In the genomic region with DNA sequence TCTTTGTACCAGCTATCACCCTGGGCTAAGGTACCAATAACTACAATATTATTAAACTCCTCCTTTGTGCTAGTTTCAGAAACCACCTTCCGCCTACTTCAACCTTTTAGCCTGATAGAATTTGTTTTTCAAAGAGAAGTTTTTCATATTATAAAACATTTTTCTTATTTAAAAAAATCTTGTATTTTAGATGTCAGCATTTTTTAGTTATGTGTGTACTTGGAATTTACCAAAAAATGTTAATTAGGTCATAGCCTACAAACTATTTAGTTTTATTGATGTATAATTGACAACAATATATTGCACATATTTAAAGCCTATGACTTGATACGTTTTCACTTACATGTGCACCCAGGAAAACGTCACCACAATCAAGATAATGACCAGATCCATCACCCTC, we compare ENCODE assay signal across 33 cellular contexts.
"Had no signal": no experiment of that assay in that cellular context is flagged by ENCODE, and none has a peak within 500 bp of the region (broad histone marks: within the 10 kb centered on the region; RNA-seq: fewer than 3 reads in every experiment).

No MANE protein-coding gene starts in this region.

- H3K36me3 ChIP-seq: adrenal gland, ascending aorta, brain microvascular endothelial cell, breast epithelium, cardiac muscle cell had no signal

- H3K27ac ChIP-seq: adrenal gland, ascending aorta, body of pancreas, brain microvascular endothelial cell, breast epithelium, cardiac muscle cell had no signal

- H3K9me3 ChIP-seq: adrenal gland, ascending aorta, body of pancreas, breast epithelium had no signal

- DNase-seq: activated effector memory CD4-positive, alpha-beta T cell treated with anti-CD3 and anti-CD28 coated beads, Interleukin-2, amount 50 U/mL, for 16 hours; activated effector memory CD4-positive, alpha-beta T cell treated with Interleukin-2 at 50 U/mL for 16 hours; activated gamma-delta T cell; activated gamma-delta T cell treated with Interleukin-2 at 50 U/mL for 16 hours; activated naive CD4-positive, alpha-beta T cell; activated naive CD4-positive, alpha-beta T cell treated with anti-CD3 and anti-CD28 coated beads for 36 hours; activated naive CD4-positive, alpha-beta T cell treated with anti-CD3 and anti-CD28 coated beads, Interleukin-2, amount 10 ng/mL, durations not matched to agents 7 days and 5 days; activated naive CD4-positive, alpha-beta T cell treated with anti-CD3 and anti-CD28 coated beads, Interleukin-2, amount 50 U/mL, for 16 hours; activated naive CD4-positive, alpha-beta T cell treated with Interleukin-2 at 50 U/mL for 16 hours; activated naive CD8-positive, alpha-beta T cell treated with anti-CD3 and anti-CD28 coated beads for 36 hours; activated naive CD8-positive, alpha-beta T cell treated with anti-CD3 and anti-CD28 coated beads, Interleukin-2, amount 10 ng/mL, durations not matched to agents 7 days and 5 days; activated naive CD8-positive, alpha-beta T cell treated with anti-CD3 and anti-CD28 coated beads, Interleukin-2, amount 50 U/mL, for 24 hours; activated T-cell treated with anti-CD3 and anti-CD28 coated beads, Interleukin-2, amount 50 U/mL, for 24 hours; activated T-cell treated with anti-CD3 and anti-CD28 coated beads, Interleukin-2, amount 50 U/mL, for 4 hours; activated T-cell treated with anti-CD3 and anti-CD28 coated beads, Interleukin-2, amount 50 U/mL, for 48 hours; activated T-cell treated with anti-CD3 and anti-CD28 coated beads, Interleukin-2, amount 50 U/mL, for 72 hours; adrenal gland; amniotic stem cell; amygdala; anterior cingulate cortex; aorta; body of pancreas; brain microvascular endothelial cell; caudate nucleus; central memory CD4-positive, alpha-beta T cell; cerebellar nuclear complex had no signal

- H3K27me3 ChIP-seq: adrenal gland, ascending aorta, body of pancreas, brain microvascular endothelial cell, breast epithelium, cardiac muscle cell had no signal

- FAIRE-seq: astrocyte, bronchial epithelial cell had no signal

- ATAC-seq: activated naive CD4-positive, alpha-beta T cell treated with anti-CD3 and anti-CD28 coated beads, Interleukin-2, amount 50 U/mL, for 72 hours; activated naive CD8-positive, alpha-beta T cell treated with anti-CD3 and anti-CD28 coated beads, Interleukin-2, amount 50 U/mL, for 24 hours; activated T-cell treated with anti-CD3 and anti-CD28 coated beads, Interleukin-2, amount 50 U/mL, for 4 hours; activated T-cell treated with anti-CD3 and anti-CD28 coated beads, Interleukin-2, amount 50 U/mL, for 72 hours; activated T-helper 17 cell treated with anti-CD3 and anti-CD28 coated beads, Interleukin-2, amount 50 U/mL, for 72 hours; body of pancreas had no signal

- H3K4me1 ChIP-seq: adrenal gland, ascending aorta, body of pancreas, breast epithelium had no signal

- H3K4me3 ChIP-seq: adrenal gland, ascending aorta, body of pancreas, breast epithelium, cardiac muscle cell had no signal
